ENCODE assay signal across 22 cellular contexts in genomic region chr5:107364443-107365096, GRCh38.
DNase-seq lines count a peak whose midpoint lies in the region; ATAC-seq, FAIRE-seq and TF ChIP-seq lines count a peak whose summit lies in the region.
"Had no signal": no experiment of that assay in that cellular context is flagged by ENCODE, and none has a peak within 500 bp of the region (broad histone marks: within the 10 kb centered on the region; RNA-seq: fewer than 3 reads in every experiment).

No MANE protein-coding gene starts in this region.

- no peak overlapping the region for H2AFZ ChIP-seq in PC-3 (ENCODE audit: low read length)

- H3K27me3 Mint-ChIP-seq in immature natural killer cell (ENCODE audit: low read depth in 3 of 3): no peaks in the 10 kb centered on the region

- H3K79me2 ChIP-seq in PC-3 (ENCODE audit: low read length): no peaks in the 10 kb centered on the region

- DNase-seq in GM12891 (ENCODE audit: insufficient read length, low spot score) (no peak), GM19239 (ENCODE audit: insufficient read length, low spot score) (no peak), immature natural killer cell (no peak), spleen (no peak), PC-3 (no peak), NCI-H1694 (lab: John Stamatoyannopoulos, UW) (no peak)
- DNase-seq: activated CD8-positive, alpha-beta memory T cell treated with anti-CD3 and anti-CD28 coated beads for 24 hours; activated naive CD8-positive, alpha-beta T cell treated with anti-CD3 and anti-CD28 coated beads, Interleukin-2, amount 10 ng/mL, durations not matched to agents 7 days and 5 days; colonic mucosa; HFFc6; KG1; kidney; mammary epithelial cell; naive thymus-derived CD8-positive, alpha-beta T cell; NCI-H1048; NCI-H524 treated with DMSO at 0.1 percent for 48 hours; SJCRH30; stimulated activated CD4-positive, alpha-beta T cell treated with anti-CD3 and anti-CD28 coated beads, Interleukin-4, amount 100 ng/mL, for 1 hour had no signal

- TF ChIP-seq POLR2A in GM12891 (IDR thresholded peaks at IDR 0.05; ENCODE audit: low read depth, low read length) (no peak), spleen (IDR thresholded peaks at IDR 0.05) (no peak)

- no peaks in the 10 kb centered on the region for H3K9me2 ChIP-seq in PC-3 (replicated peaks; ENCODE audit: low read length)

- no peaks in the 10 kb centered on the region for H3K27me3 ChIP-seq in spleen (replicated peaks in 1 of 7)
- no peaks in the 10 kb centered on the region for H3K27me3 ChIP-seq in PC-3 (ENCODE audit: low read length)
- H3K27me3 ChIP-seq: colonic mucosa, SJCRH30 had no signal

- no peaks in the 10 kb centered on the region for H3K9me3 Mint-ChIP-seq in immature natural killer cell

- intact Hi-C loops in spleen (cut with DNase I; ENCODE audit: low total_unique reads): no loop called here
- intact Hi-C loops in PC-3 (cut with micrococcal nuclease): no loop called here

- H3K36me3 Mint-ChIP-seq in immature natural killer cell: no peaks in the 10 kb centered on the region
- H3K36me3 Mint-ChIP-seq: activated naive CD8-positive, alpha-beta T cell treated with anti-CD3 and anti-CD28 coated beads, Interleukin-2, amount 10 ng/mL, durations not matched to agents 7 days and 5 days; brain; naive thymus-derived CD8-positive, alpha-beta T cell had no signal

- H3K4me3 Mint-ChIP-seq in immature natural killer cell: peak overlapping the region in 3 of 5 donors; percentile 58 to 79 (median 76)
- H3K4me3 Mint-ChIP-seq: activated naive CD8-positive, alpha-beta T cell treated with anti-CD3 and anti-CD28 coated beads, Interleukin-2, amount 10 ng/mL, durations not matched to agents 7 days and 5 days; brain; HFFc6 had no signal

- TF ChIP-seq CTCF in spleen (IDR thresholded peaks at IDR 0.05 in 8 of 11, conservative IDR thresholded peaks at IDR 0.05 in 3 of 11): no peak
- no peak for TF ChIP-seq CTCF in PC-3 (conservative IDR thresholded peaks at IDR 0.05; ENCODE audit: low read depth, low read length)

- ATAC-seq in HG03135 (IDR thresholded peaks at IDR 0.05; ENCODE audit: unreplicated experiment): peak; percentile 50
- ATAC-seq in HG02938 (IDR thresholded peaks at IDR 0.05; ENCODE audit: unreplicated experiment): no peak
- ATAC-seq in PC-3: no peak
- ATAC-seq: naive thymus-derived CD8-positive, alpha-beta T cell had no signal

- no peaks in the 10 kb centered on the region for H3F3A ChIP-seq in PC-3 (ENCODE audit: low read length, unreplicated experiment)

- POLR2A ChIA-PET in PC-3 (lab: Charles Lee; ENCODE audit: unreplicated experiment): no interaction called here

- H3K4me1 ChIP-seq in spleen (peaks cover 0 to 39% (median 15%) of the 10 kb centered on the region in 6 donors), PC-3 (ENCODE audit: insufficient read depth, low read length) (peaks cover 8% of the 10 kb centered on the region; the same call in 1 of the 2 replicates)
- H3K4me1 ChIP-seq: colonic mucosa had no signal

- H3K36me3 ChIP-seq in spleen: no peaks in the 10 kb centered on the region
- H3K36me3 ChIP-seq in PC-3 (ENCODE audit: low read depth, low read length): no peaks in the 10 kb centered on the region
- H3K36me3 ChIP-seq: colonic mucosa, SJCRH30 had no signal

- no peaks in the 10 kb centered on the region for H4K20me1 ChIP-seq in PC-3 (ENCODE audit: low read length)

- FAIRE-seq in GM12891 (lab: Jason Lieb, UNC) (peak; percentile 26), GM19239 (lab: Jason Lieb, UNC) (peak; percentile 88)
- FAIRE-seq: G401.6, kidney had no signal

- no peaks in the 10 kb centered on the region for H3K9me3 ChIP-seq in spleen
- H3K9me3 ChIP-seq in PC-3 (ENCODE audit: low read length): no peaks in the 10 kb centered on the region
- H3K9me3 ChIP-seq: colonic mucosa, SJCRH30 had no signal

- peak overlapping the region; percentile 69 to 87 (median 76) for H3K27ac Mint-ChIP-seq in immature natural killer cell
- H3K27ac Mint-ChIP-seq: activated naive CD8-positive, alpha-beta T cell treated with anti-CD3 and anti-CD28 coated beads, Interleukin-2, amount 10 ng/mL, durations not matched to agents 7 days and 5 days; HFFc6 had no signal

- peaks cover 48 to 52% of the 10 kb centered on the region in 2 donors for H3K4me1 Mint-ChIP-seq in immature natural killer cell
- H3K4me1 Mint-ChIP-seq: activated naive CD8-positive, alpha-beta T cell treated with anti-CD3 and anti-CD28 coated beads, Interleukin-2, amount 10 ng/mL, durations not matched to agents 7 days and 5 days had no signal

- H3K4me2 ChIP-seq in PC-3 (ENCODE audit: low read length): no peak overlapping the region

- H3K27ac ChIP-seq in spleen (peak overlapping the region in 4 of 8 donors; percentile 69 to 80 (median 73)), PC-3 (ENCODE audit: low read length) (no peak overlapping the region)
- H3K27ac ChIP-seq: colonic mucosa, SJCRH30 had no signal

- BruUV-seq in PC-3 (replicated peaks; lab: Mats Ljungman, UMichigan): no TSS peak

- H3K9ac ChIP-seq in PC-3 (ENCODE audit: low read length): no peak overlapping the region

- CTCF ChIA-PET in PC-3 (lab: Charles Lee): no interaction called here

- H3K4me3 ChIP-seq in spleen: no peak overlapping the region
- H3K4me3 ChIP-seq in PC-3 (ENCODE audit: low read length): no peak overlapping the region
- H3K4me3 ChIP-seq: colonic mucosa, SJCRH30 had no signal

TF ChIP-seq in GM12891, 5 proteins besides CTCF, POLR2A, EP300 and RAD21:
- TF ChIP-seq PAX5 (IDR thresholded peaks at IDR 0.05; ENCODE audit: insufficient read depth, low read length, severe bottlenecking) (no peak), SPI1 (IDR thresholded peaks at IDR 0.05; ENCODE audit: low read depth, low read length) (peak; percentile 47)
